ENCODE assay signal across 1 cellular context in the genomic region with DNA sequence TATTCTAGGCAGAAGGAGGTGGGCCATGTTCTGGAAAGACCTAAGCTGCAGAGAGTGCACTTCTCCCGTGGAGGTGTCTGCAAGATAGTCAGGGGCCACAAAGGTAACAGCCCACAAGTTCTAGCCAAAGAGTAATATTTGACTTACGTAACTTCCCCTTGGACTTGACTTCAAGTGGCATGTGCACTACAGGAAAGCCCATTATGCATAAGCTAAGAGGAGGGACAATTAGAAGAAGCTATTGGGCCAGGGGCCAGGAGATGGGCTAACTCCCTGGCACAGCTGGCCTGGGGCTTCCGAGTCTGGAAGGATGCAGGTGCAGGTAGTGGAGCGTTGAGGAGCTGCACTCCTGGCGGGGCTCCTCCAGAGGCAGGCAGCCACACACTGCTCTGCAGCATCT.
TF ChIP-seq lines count a peak whose summit lies in the region.

No MANE protein-coding gene starts in this region.

TF ChIP-seq in Ishikawa, 13 proteins besides CTCF, POLR2A, EP300 and RAD21 (continued from another document):
- TF ChIP-seq TCF12 (IDR thresholded peaks at IDR 0.05; ENCODE audit: low read depth) = peak; percentile 65
- no peak for TF ChIP-seq USF1 (IDR thresholded peaks at IDR 0.05)
- TF ChIP-seq TEAD4 (IDR thresholded peaks at IDR 0.05) = no peak
- TF ChIP-seq CREB1 (IDR thresholded peaks at IDR 0.05; ENCODE audit: low read depth) = no peak
- no peak for TF ChIP-seq EGR1 (IDR thresholded peaks at IDR 0.05)
- no peak for TF ChIP-seq TAF1 (IDR thresholded peaks at IDR 0.05; ENCODE audit: low read depth)
- 0 out of 2 replicates have a peak, but pooled peaks have one; percentile 14 for TF ChIP-seq NFIC (IDR thresholded peaks at IDR 0.05)
